Comparison of ENCODE assay signal across 13 cellular contexts in the genomic region with DNA sequence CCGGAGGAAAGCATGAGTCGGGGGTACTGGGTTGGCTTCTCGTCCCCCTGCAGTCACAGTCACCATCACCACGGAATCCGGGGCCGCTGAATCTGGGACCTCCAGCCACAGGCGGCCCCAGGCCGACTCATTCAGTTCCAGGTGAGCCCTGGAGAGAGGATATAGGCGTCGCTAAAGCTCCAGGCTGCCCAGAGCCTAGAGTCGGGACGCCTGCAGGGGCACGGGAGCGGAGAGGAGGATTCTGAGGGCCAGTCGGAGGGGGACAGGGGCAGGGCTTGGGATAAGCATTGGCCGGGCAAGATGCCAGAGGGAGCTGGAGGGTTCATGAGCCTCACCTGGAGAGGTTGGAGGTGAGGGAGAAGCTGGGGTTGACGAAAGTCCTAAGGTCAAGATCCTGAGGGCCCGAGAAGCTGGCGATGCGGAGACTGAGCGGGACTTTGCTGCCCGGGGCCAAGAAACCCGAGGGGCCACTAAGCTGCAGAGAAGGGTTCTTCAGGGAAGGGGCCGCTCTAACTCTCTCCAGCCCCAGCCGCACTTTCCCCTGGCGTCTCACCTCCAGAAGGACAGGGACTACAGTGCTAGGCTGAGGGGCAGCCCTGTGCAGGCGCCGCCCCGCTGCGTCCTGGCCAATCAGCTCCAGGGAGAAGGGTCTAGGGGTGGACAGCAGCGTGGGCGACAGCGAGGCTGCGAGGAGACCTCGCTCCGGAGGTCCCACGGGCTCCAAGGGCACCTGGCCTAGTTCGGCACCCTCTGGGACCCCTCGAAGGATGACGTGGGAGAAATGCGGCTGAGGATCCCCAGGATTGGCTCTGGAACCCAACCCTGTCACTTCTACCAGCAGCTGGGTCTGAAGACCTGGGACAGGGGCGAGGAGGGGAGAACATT. TPM values are rescaled to one million over a fixed set of nuclear protein-coding genes. Genes with fewer than 3 reads are reported as not detected.
DNase-seq lines count a peak whose midpoint lies in the region; ATAC-seq and TF ChIP-seq lines count a peak whose summit lies in the region.
"Had no signal": no experiment of that assay in that cellular context is flagged by ENCODE, and none has a peak within 500 bp of the region (broad histone marks: within the 10 kb centered on the region; RNA-seq: fewer than 3 reads in every experiment).

No MANE protein-coding gene starts in this region.

- CTCF ChIA-PET in WTC11 (lab: Charles Lee): interaction anchor here (0.7 to 1.8 kb wide), 25 partner anchors 9 to 322 kb away, joined by 3 to 20 read pairs (median 4); a partner anchor contains a TSS
- CTCF ChIA-PET in activated CD4-positive, alpha-beta memory T cell treated with anti-CD3 and anti-CD28 coated beads for 36 hours (lab: Charles Lee): no interaction called here

- TF ChIP-seq CTCF in WTC11 (IDR thresholded peaks at IDR 0.05): no peak

- peaks cover 23% of the 10 kb centered on the region for H3K4me1 Mint-ChIP-seq in WTC11
- peaks cover 5% of the 10 kb centered on the region for H3K4me1 Mint-ChIP-seq in activated CD4-positive, alpha-beta memory T cell treated with anti-CD3 and anti-CD28 coated beads for 36 hours (ENCODE audit: low read depth)

- H3K27ac Mint-ChIP-seq in WTC11: no peak overlapping the region
- no peak overlapping the region for H3K27ac Mint-ChIP-seq in activated CD4-positive, alpha-beta memory T cell treated with anti-CD3 and anti-CD28 coated beads for 36 hours
- H3K27ac Mint-ChIP-seq: activated naive CD8-positive, alpha-beta T cell treated with anti-CD3 and anti-CD28 coated beads, Interleukin-2, amount 50 U/mL, for 24 hours had no signal

- H3K9me3 Mint-ChIP-seq in WTC11: no peaks in the 10 kb centered on the region
- H3K9me3 Mint-ChIP-seq in activated CD4-positive, alpha-beta memory T cell treated with anti-CD3 and anti-CD28 coated beads for 36 hours: no peaks in the 10 kb centered on the region
- H3K9me3 Mint-ChIP-seq: activated naive CD8-positive, alpha-beta T cell treated with anti-CD3 and anti-CD28 coated beads, Interleukin-2, amount 50 U/mL, for 24 hours had no signal

- H3K27me3 Mint-ChIP-seq in WTC11 (ENCODE audit: low read depth): no peaks in the 10 kb centered on the region; the same call in 1 of the 2 replicates
- no peaks in the 10 kb centered on the region for H3K27me3 Mint-ChIP-seq in activated CD4-positive, alpha-beta memory T cell treated with anti-CD3 and anti-CD28 coated beads for 36 hours
- H3K27me3 Mint-ChIP-seq: activated naive CD8-positive, alpha-beta T cell treated with anti-CD3 and anti-CD28 coated beads, Interleukin-2, amount 50 U/mL, for 24 hours had no signal

- peaks cover 13% of the 10 kb centered on the region for H3K36me3 Mint-ChIP-seq in WTC11
- H3K36me3 Mint-ChIP-seq in activated CD4-positive, alpha-beta memory T cell treated with anti-CD3 and anti-CD28 coated beads for 36 hours: peaks cover 22% of the 10 kb centered on the region

- H3K4me3 Mint-ChIP-seq in WTC11: peak overlapping the region; percentile 73
- no peak overlapping the region for H3K4me3 Mint-ChIP-seq in activated CD4-positive, alpha-beta memory T cell treated with anti-CD3 and anti-CD28 coated beads for 36 hours
- H3K4me3 Mint-ChIP-seq: activated naive CD8-positive, alpha-beta T cell treated with anti-CD3 and anti-CD28 coated beads, Interleukin-2, amount 50 U/mL, for 24 hours had no signal

- ATAC-seq in WTC11 (peak; percentile 90), HG02571 (IDR thresholded peaks at IDR 0.05; ENCODE audit: unreplicated experiment) (no peak), GM18498 (IDR thresholded peaks at IDR 0.05; ENCODE audit: unreplicated experiment) (no peak), GM19328 (IDR thresholded peaks at IDR 0.05; ENCODE audit: unreplicated experiment) (no peak)
- ATAC-seq: activated naive CD8-positive, alpha-beta T cell treated with anti-CD3 and anti-CD28 coated beads, Interleukin-2, amount 50 U/mL, for 24 hours; HCT116 had no signal

- intact Hi-C loops in activated CD4-positive, alpha-beta memory T cell treated with anti-CD3 and anti-CD28 coated beads for 36 hours (cut with micrococcal nuclease): no loop called here

- DNase-seq in DMS53 (lab: John Stamatoyannopoulos, UW) (peak; percentile 80), WTC11 (ENCODE audit: low spot score) (peak; percentile 68), hepatic stellate cell (ENCODE audit: low spot score) (peak; percentile 55), retina (peak; percentile 79)
- DNase-seq in activated CD4-positive, alpha-beta memory T cell treated with anti-CD3 and anti-CD28 coated beads for 36 hours: no peak
- DNase-seq: activated naive CD8-positive, alpha-beta T cell treated with anti-CD3 and anti-CD28 coated beads, Interleukin-2, amount 50 U/mL, for 24 hours; Calu3; NCI-H146; occipital lobe had no signal

- POLR2A ChIA-PET in WTC11 (lab: Charles Lee): interaction anchor here (0.9 to 1.5 kb wide), 6 partner anchors 30 to 82 kb away, joined by 3 to 8 read pairs (median 4); a partner anchor contains a TSS
- POLR2A ChIA-PET in activated CD4-positive, alpha-beta memory T cell treated with anti-CD3 and anti-CD28 coated beads for 36 hours (lab: Charles Lee): no interaction called here

TF ChIP-seq in WTC11, 78 proteins besides CTCF, POLR2A, EP300 and RAD21:
- TF ChIP-seq GABPB1 (CRISPR knock-in tag; IDR thresholded peaks at IDR 0.05) (peak; percentile 19; the same call in 1 of the 2 replicates), ETV6 (CRISPR knock-in tag; IDR thresholded peaks at IDR 0.05) (0 out of 2 replicates have a peak, but pooled peaks have one; percentile 37), SP1 (CRISPR knock-in tag; conservative IDR thresholded peaks at IDR 0.05) (0 out of 2 replicates have a peak, but pooled peaks have one; percentile 31), ZNF121 (CRISPR knock-in tag; IDR thresholded peaks at IDR 0.05) (peak; percentile 68; the same call in 1 of the 2 replicates)
- TF ChIP-seq, protein P1, sequence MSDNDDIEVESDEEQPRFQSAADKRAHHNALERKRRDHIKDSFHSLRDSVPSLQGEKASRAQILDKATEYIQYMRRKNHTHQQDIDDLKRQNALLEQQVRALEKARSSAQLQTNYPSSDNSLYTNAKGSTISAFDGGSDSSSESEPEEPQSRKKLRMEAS (CRISPR knock-in tag; IDR thresholded peaks at IDR 0.05): peak; percentile 67
- TF ChIP-seq, protein P2, sequence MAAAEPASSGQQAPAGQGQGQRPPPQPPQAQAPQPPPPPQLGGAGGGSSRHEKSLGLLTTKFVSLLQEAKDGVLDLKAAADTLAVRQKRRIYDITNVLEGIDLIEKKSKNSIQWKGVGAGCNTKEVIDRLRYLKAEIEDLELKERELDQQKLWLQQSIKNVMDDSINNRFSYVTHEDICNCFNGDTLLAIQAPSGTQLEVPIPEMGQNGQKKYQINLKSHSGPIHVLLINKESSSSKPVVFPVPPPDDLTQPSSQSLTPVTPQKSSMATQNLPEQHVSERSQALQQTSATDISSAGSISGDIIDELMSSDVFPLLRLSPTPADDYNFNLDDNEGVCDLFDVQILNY (CRISPR knock-in tag; IDR thresholded peaks at IDR 0.05): no peak
- TF ChIP-seq, protein P3, sequence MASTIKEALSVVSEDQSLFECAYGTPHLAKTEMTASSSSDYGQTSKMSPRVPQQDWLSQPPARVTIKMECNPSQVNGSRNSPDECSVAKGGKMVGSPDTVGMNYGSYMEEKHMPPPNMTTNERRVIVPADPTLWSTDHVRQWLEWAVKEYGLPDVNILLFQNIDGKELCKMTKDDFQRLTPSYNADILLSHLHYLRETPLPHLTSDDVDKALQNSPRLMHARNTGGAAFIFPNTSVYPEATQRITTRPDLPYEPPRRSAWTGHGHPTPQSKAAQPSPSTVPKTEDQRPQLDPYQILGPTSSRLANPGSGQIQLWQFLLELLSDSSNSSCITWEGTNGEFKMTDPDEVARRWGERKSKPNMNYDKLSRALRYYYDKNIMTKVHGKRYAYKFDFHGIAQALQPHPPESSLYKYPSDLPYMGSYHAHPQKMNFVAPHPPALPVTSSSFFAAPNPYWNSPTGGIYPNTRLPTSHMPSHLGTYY (CRISPR knock-in tag; IDR thresholded peaks at IDR 0.05): no peak

RNA-seq across cellular contexts. Expression of a gene that starts 3.7 kb away (rescaled TPM):
- total RNA-seq in WTC11 (2021): 13.3 to 16.9 TPM (median 13.7 TPM) in 3 replicates
- 10 to 100 TPM; 11.3 to 13.2 TPM for total RNA-seq in activated CD4-positive, alpha-beta memory T cell treated with anti-CD3 and anti-CD28 coated beads for 36 hours

RNA-seq across cellular contexts. Expression of a gene that starts 11.0 kb away (rescaled TPM):
- total RNA-seq in WTC11 (2021): 1.2 to 1.8 TPM (median 1.4 TPM) in 3 replicates
- 1 to 10 TPM; 2.0 to 2.1 TPM for total RNA-seq in activated CD4-positive, alpha-beta memory T cell treated with anti-CD3 and anti-CD28 coated beads for 36 hours

RNA-seq across cellular contexts. Expression of a gene that starts 26.3 kb away (rescaled TPM):
- 43.1 to 62.3 TPM (median 56.1 TPM) in 3 replicates for total RNA-seq in WTC11 (2021)
- 10 to 100 TPM; 80.9 to 83.8 TPM for total RNA-seq in activated CD4-positive, alpha-beta memory T cell treated with anti-CD3 and anti-CD28 coated beads for 36 hours

RNA-seq across cellular contexts. Expression of a gene that starts 29.4 kb away (rescaled TPM):
- total RNA-seq in WTC11 (2021): 147 to 177 TPM (median 161 TPM) in 3 replicates
- total RNA-seq in activated CD4-positive, alpha-beta memory T cell treated with anti-CD3 and anti-CD28 coated beads for 36 hours: 100 to 1,000 TPM; 141 to 153 TPM

RNA-seq across cellular contexts. Expression of a gene that starts 29.8 kb away (rescaled TPM):
- total RNA-seq in WTC11 (2021): 229 to 244 TPM (median 230 TPM) in 3 replicates
- total RNA-seq in activated CD4-positive, alpha-beta memory T cell treated with anti-CD3 and anti-CD28 coated beads for 36 hours: 100 to 1,000 TPM; 430 to 442 TPM
